ENCODE assay signal across 8 cellular contexts in genomic region chr22:20549232-20549841, GRCh38. TPM values are rescaled to one million over a fixed set of nuclear protein-coding genes. Genes with fewer than 3 reads are reported as not detected.
DNase-seq lines count a peak whose midpoint lies in the region; ATAC-seq and TF ChIP-seq lines count a peak whose summit lies in the region.

No MANE protein-coding gene starts in this region.

- in situ Hi-C loops in ACHN (cut with HindIII; ENCODE audit: low pct_ligation_motif_present, low pct_unique_long_range_greater_than_20kb, low sequenced_read_pairs), result no loop called here

- 44% methylated on average over 7 of the region's 7 CpGs for WGBS in smooth muscle cell (ENCODE audit: low lambda C conversion rate)

- TF ChIP-seq CTCF in Loucy (conservative IDR thresholded peaks at IDR 0.05; ENCODE audit: low read length), result no peak
- TF ChIP-seq CTCF in fibroblast of pulmonary artery (IDR thresholded peaks at IDR 0.05; ENCODE audit: low read length, missing control alignments), result no peak
- no peak for TF ChIP-seq CTCF in smooth muscle cell (IDR thresholded peaks at IDR 0.05; ENCODE audit: borderline replicate concordance, insufficient read depth, poor library complexity, severe bottlenecking)

- no peaks in the 10 kb centered on the region for H3K27me3 Mint-ChIP-seq in activated T-cell treated with anti-CD3 and anti-CD28 coated beads, Interleukin-2, amount 50 U/mL, for 4 hours (ENCODE audit: low read depth)

- DNase-seq in activated T-cell treated with anti-CD3 and anti-CD28 coated beads, Interleukin-2, amount 50 U/mL, for 4 hours, result peak; percentile 39
- DNase-seq in fibroblast of pulmonary artery (ENCODE audit: low read depth) (peak; percentile 41), smooth muscle cell (lab: John Stamatoyannopoulos, UW; ENCODE audit: unreplicated experiment) (no peak), ACHN (no peak), NCI-H2107 treated with DMSO at 0.1 percent for 48 hours (lab: John Stamatoyannopoulos, UW; ENCODE audit: unreplicated experiment) (no peak), NCI-H1105 (lab: John Stamatoyannopoulos, UW) (no peak)

- peaks cover 52% of the 10 kb centered on the region for H4K20me1 ChIP-seq in Loucy (ENCODE audit: insufficient read depth, low read length, poor library complexity, severe bottlenecking)
- peaks cover 90% of the 10 kb centered on the region for H4K20me1 ChIP-seq in smooth muscle cell (ENCODE audit: low read depth)

- peaks cover 86% of the 10 kb centered on the region for H3K4me1 Mint-ChIP-seq in activated T-cell treated with anti-CD3 and anti-CD28 coated beads, Interleukin-2, amount 50 U/mL, for 4 hours (ENCODE audit: low read depth)

- peaks cover 57% of the 10 kb centered on the region; the same call in 1 of the 2 replicates for H3K36me3 ChIP-seq in Loucy (ENCODE audit: insufficient read depth, low read length)
- H3K36me3 ChIP-seq in smooth muscle cell (ENCODE audit: low read depth), result no peaks in the 10 kb centered on the region

- peaks cover 21% of the 10 kb centered on the region for H3K36me3 Mint-ChIP-seq in activated T-cell treated with anti-CD3 and anti-CD28 coated beads, Interleukin-2, amount 50 U/mL, for 4 hours (ENCODE audit: insufficient read depth)

- peak in 1 of 2 donors; percentile 15 for ATAC-seq in activated T-cell treated with anti-CD3 and anti-CD28 coated beads, Interleukin-2, amount 50 U/mL, for 4 hours
- no peak for ATAC-seq in HG03457 (IDR thresholded peaks at IDR 0.05; ENCODE audit: unreplicated experiment)

- H3K9me3 Mint-ChIP-seq in activated T-cell treated with anti-CD3 and anti-CD28 coated beads, Interleukin-2, amount 50 U/mL, for 4 hours, result no peaks in the 10 kb centered on the region

- H3K27ac ChIP-seq in smooth muscle cell (ENCODE audit: low read depth), result peak overlapping the region; percentile 92

- H3K9ac ChIP-seq in Loucy (ENCODE audit: low read depth, low read length, poor library complexity, severe bottlenecking) (no peak overlapping the region), smooth muscle cell (ENCODE audit: low read depth) (no peak overlapping the region)

- H2AFZ ChIP-seq in Loucy (ENCODE audit: low read length) (no peak overlapping the region), smooth muscle cell (ENCODE audit: low read depth) (no peak overlapping the region)

- H3K27me3 ChIP-seq in Loucy (ENCODE audit: insufficient read depth, low read length, poor library complexity, severe bottlenecking), result no peaks in the 10 kb centered on the region
- no peaks in the 10 kb centered on the region for H3K27me3 ChIP-seq in smooth muscle cell (ENCODE audit: low read depth)

- peak overlapping the region; percentile 79 for H3K4me3 Mint-ChIP-seq in activated T-cell treated with anti-CD3 and anti-CD28 coated beads, Interleukin-2, amount 50 U/mL, for 4 hours

- H3K79me2 ChIP-seq in Loucy (ENCODE audit: insufficient read depth, low read length), result peaks cover 77% of the 10 kb centered on the region
- H3K79me2 ChIP-seq in smooth muscle cell (ENCODE audit: low read depth), result peaks cover 74% of the 10 kb centered on the region

- H3K4me1 ChIP-seq in Loucy (ENCODE audit: insufficient read depth, low read length, poor library complexity, severe bottlenecking) (peaks cover 17% of the 10 kb centered on the region), smooth muscle cell (ENCODE audit: low read depth) (peaks cover 51% of the 10 kb centered on the region)

- H3K4me3 ChIP-seq in Loucy (ENCODE audit: low read length, poor library complexity, severe bottlenecking), result peak overlapping the region; percentile 14
- H3K4me3 ChIP-seq in fibroblast of pulmonary artery (replicated peaks; ENCODE audit: low read depth, low read length), result no peak overlapping the region
- H3K4me3 ChIP-seq in smooth muscle cell, result no peak overlapping the region

- H3K9me3 ChIP-seq in Loucy (ENCODE audit: insufficient read depth, low read depth, low read length), result no peaks in the 10 kb centered on the region
- no peaks in the 10 kb centered on the region for H3K9me3 ChIP-seq in smooth muscle cell (replicated peaks; ENCODE audit: low read depth)

- H3F3A ChIP-seq in Loucy (ENCODE audit: low read depth) (no peaks in the 10 kb centered on the region), smooth muscle cell (ENCODE audit: low read depth) (peaks cover 52% of the 10 kb centered on the region)

- H3K9me2 ChIP-seq in Loucy (replicated peaks; ENCODE audit: low read depth, low read length), result no peaks in the 10 kb centered on the region

- H3K4me2 ChIP-seq in Loucy (ENCODE audit: low read depth, low read length, poor library complexity, severe bottlenecking) (peak overlapping the region; percentile 63), smooth muscle cell (peak overlapping the region; percentile 57)

RNA-seq across cellular contexts. Expression of gene MED15, which starts 41.9 kb away (rescaled TPM):
- total RNA-seq in activated T-cell treated with anti-CD3 and anti-CD28 coated beads, Interleukin-2, amount 50 U/mL, for 4 hours, result 10 to 100 TPM; 83.2 to 90.5 (median 84.0) TPM
- 25.3 and 29.2 TPM in 2 replicates for total RNA-seq in smooth muscle cell
- 70.5 and 78.5 TPM in 2 replicates for polyA plus RNA-seq in smooth muscle cell

RNA-seq across cellular contexts. Expression of gene KLHL22, which starts 53.7 kb away (rescaled TPM):
- total RNA-seq in activated T-cell treated with anti-CD3 and anti-CD28 coated beads, Interleukin-2, amount 50 U/mL, for 4 hours, result 1 to 10 TPM; 4.6 to 5.8 (median 5.7) TPM
- total RNA-seq in smooth muscle cell, result 17.1 and 26.1 TPM in 2 replicates
- 18.1 and 27.3 TPM in 2 replicates for polyA plus RNA-seq in smooth muscle cell

Comparison
In these comparisons a context has a peak if more than half of its experiments do, and no peak if none do; other contexts are left out.
1. DNase-seq: peak in activated T-cell treated with anti-CD3 and anti-CD28 coated beads, Interleukin-2, amount 50 U/mL, for 4 hours (single experiment) and fibroblast of pulmonary artery (single experiment); none in smooth muscle cell (single experiment), ACHN (single experiment), NCI-H2107 treated with DMSO at 0.1 percent for 48 hours (single experiment) and NCI-H1105 (single experiment).